In the genomic region with DNA sequence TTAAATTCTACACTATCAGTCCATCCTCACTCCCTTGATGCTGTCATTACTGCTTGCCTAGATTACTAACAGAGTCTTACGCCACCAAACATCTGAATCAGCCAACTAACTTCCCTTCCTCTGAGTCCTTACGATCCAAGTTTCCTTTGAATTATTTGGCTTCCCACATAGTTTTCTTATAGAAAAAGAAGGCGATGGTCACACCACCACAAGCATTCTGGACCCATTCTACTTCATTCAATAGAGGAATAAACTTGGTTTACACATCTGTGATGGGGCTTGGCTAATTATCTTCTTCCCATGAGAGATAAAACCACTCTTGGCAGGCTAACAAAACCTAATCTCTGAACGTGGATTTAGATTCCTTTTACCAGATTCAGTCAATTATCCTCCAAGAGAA, we compare ENCODE assay signal across 29 cellular contexts. TPM values are rescaled to one million over a fixed set of nuclear protein-coding genes. Genes with fewer than 3 reads are reported as not detected.
A peak's percentile ranks its signal among the peaks of the same experiment; 100 is the strongest.
DNase-seq lines count a peak whose midpoint lies in the region; ATAC-seq, FAIRE-seq and TF ChIP-seq lines count a peak whose summit lies in the region.
"Had no signal": no experiment of that assay in that cellular context is flagged by ENCODE, and none has a peak within 500 bp of the region (broad histone marks: within the 10 kb centered on the region; RNA-seq: fewer than 3 reads in every experiment).

No MANE protein-coding gene starts in this region.

- H3K4me2 ChIP-seq in astrocyte (ENCODE audit: low read length): no peak overlapping the region
- H3K4me2 ChIP-seq in smooth muscle cell: peak overlapping the region; percentile 49

- H3K4me1 Mint-ChIP-seq in astrocyte (ENCODE audit: low read depth, unreplicated experiment): peaks cover 9% of the 10 kb centered on the region
- H3K4me1 Mint-ChIP-seq: activated CD4-positive, alpha-beta T cell treated with anti-CD3 and anti-CD28 coated beads, Interleukin-2, amount 10 ng/mL, durations not matched to agents 24 days and 14 days; B cell; T-cell had no signal

- peaks cover 12% of the 10 kb centered on the region for H3F3A ChIP-seq in smooth muscle cell (ENCODE audit: low read depth)

- FAIRE-seq in astrocyte (lab: Jason Lieb, UNC): no peak
- FAIRE-seq: GM12892, GM19239 had no signal

- H3K9ac ChIP-seq in astrocyte (ENCODE audit: low read length) (no peak overlapping the region), smooth muscle cell (ENCODE audit: low read depth) (no peak overlapping the region)

- no peak overlapping the region for H3K4me3 ChIP-seq in cardiac muscle cell
- no peak overlapping the region for H3K4me3 ChIP-seq in astrocyte (ENCODE audit: insufficient read depth, low read depth, low read length)
- no peak overlapping the region for H3K4me3 ChIP-seq in fibroblast of villous mesenchyme (ENCODE audit: low read depth, low read length)
- no peak overlapping the region for H3K4me3 ChIP-seq in smooth muscle cell
- no peak overlapping the region for H3K4me3 ChIP-seq in effector memory CD4-positive, alpha-beta T cell (ENCODE audit: insufficient read depth, low read depth, low read length, poor library complexity, severe bottlenecking)
- H3K4me3 ChIP-seq: colonic mucosa, tibial artery had no signal

- H3K9me3 Mint-ChIP-seq in astrocyte (ENCODE audit: unreplicated experiment): peaks cover under 1% of the 10 kb centered on the region
- H3K9me3 Mint-ChIP-seq: activated CD4-positive, alpha-beta T cell treated with anti-CD3 and anti-CD28 coated beads, Interleukin-2, amount 10 ng/mL, durations not matched to agents 24 days and 14 days; activated naive CD4-positive, alpha-beta T cell treated with anti-CD3 and anti-CD28 coated beads, Interleukin-2, amount 50 U/mL, for 72 hours; activated T-helper 1 cell treated with anti-CD3 and anti-CD28 coated beads, Interleukin-12 subunit alpha, Interleukin-12 subunit beta, Interleukin-2, Interleukin-4 antibody, amounts not matched to agents 30 ng/mL and 10 ng/mL and 1 ng/mL, durations not matched to agents 14 hours and 24 hours and 36 hours; T-cell had no signal

- intact Hi-C loops in Right ventricle myocardium inferior (cut with DNase I): no loop called here

- TF ChIP-seq CTCF in cardiac muscle cell (IDR thresholded peaks at IDR 0.05; ENCODE audit: low read depth, low read length) (no peak), astrocyte (IDR thresholded peaks at IDR 0.05; ENCODE audit: insufficient read depth, low read depth, low read length) (no peak), fibroblast of villous mesenchyme (IDR thresholded peaks at IDR 0.05; ENCODE audit: insufficient read depth, low read depth, low read length) (no peak), smooth muscle cell (IDR thresholded peaks at IDR 0.05; ENCODE audit: borderline replicate concordance, insufficient read depth, poor library complexity, severe bottlenecking) (no peak)

- H3K79me2 ChIP-seq in astrocyte (ENCODE audit: insufficient read depth, low read length) (no peaks in the 10 kb centered on the region), smooth muscle cell (ENCODE audit: low read depth) (no peaks in the 10 kb centered on the region)

- DNase-seq in cardiac muscle cell (ENCODE audit: low read depth in 1 of 2, low spot score in 1 of 2) (peak in 1 of 2 donors; percentile 72), Right ventricle myocardium inferior (ENCODE audit: missing footprints) (no peak), astrocyte (ENCODE audit: low read depth) (peak; percentile 80), fibroblast of villous mesenchyme (ENCODE audit: low read depth) (peak; percentile 78), smooth muscle cell (lab: John Stamatoyannopoulos, UW; ENCODE audit: unreplicated experiment) (no peak), HT-29 (ENCODE audit: low spot score) (no peak), CD1c-positive myeloid dendritic cell (ENCODE audit: extremely low spot score) (no peak)
- no peak for DNase-seq in effector memory CD4-positive, alpha-beta T cell
- DNase-seq: 8988T; activated CD4-positive, alpha-beta T cell treated with anti-CD3 and anti-CD28 coated beads, Interleukin-2, amount 10 ng/mL, durations not matched to agents 24 days and 14 days; colonic mucosa; COR-L47; DND-41; foreskin melanocyte; NCI-H187 treated with DMSO at 0.1 percent for 48 hours; NCI-H345; nucleus accumbens; PC-3; SIG-M5; stimulated activated CD4-positive, alpha-beta T cell treated with anti-CD3 and anti-CD28 coated beads, Interleukin-4, amount 100 ng/mL, for 4 hours; stimulated activated naive CD8-positive, alpha-beta T cell treated with anti-CD3 and anti-CD28 coated beads, Interleukin-15, Interleukin-2, amounts not matched to agents 100 U/mL and 50 U/mL, for 24 hours; T-cell; tibial artery had no signal

- no peaks in the 10 kb centered on the region for H3K27me3 ChIP-seq in cardiac muscle cell
- H3K27me3 ChIP-seq in astrocyte (ENCODE audit: insufficient read depth, low read length): no peaks in the 10 kb centered on the region
- H3K27me3 ChIP-seq in smooth muscle cell (ENCODE audit: low read depth): no peaks in the 10 kb centered on the region
- no peaks in the 10 kb centered on the region for H3K27me3 ChIP-seq in effector memory CD4-positive, alpha-beta T cell (replicated peaks; ENCODE audit: control insufficient read depth, insufficient read depth, low read length, poor library complexity, severe bottlenecking)
- H3K27me3 ChIP-seq: colonic mucosa, tibial artery had no signal

- H2AFZ ChIP-seq in astrocyte (ENCODE audit: low read depth, low read length) (no peak overlapping the region), smooth muscle cell (ENCODE audit: low read depth) (no peak overlapping the region)

- no peaks in the 10 kb centered on the region for H3K9me3 ChIP-seq in cardiac muscle cell (ENCODE audit: low read depth)
- H3K9me3 ChIP-seq in astrocyte (ENCODE audit: insufficient read depth, low read depth, low read length): no peaks in the 10 kb centered on the region
- no peaks in the 10 kb centered on the region for H3K9me3 ChIP-seq in smooth muscle cell (replicated peaks; ENCODE audit: low read depth)
- H3K9me3 ChIP-seq in effector memory CD4-positive, alpha-beta T cell (ENCODE audit: control insufficient read depth, low read length): no peaks in the 10 kb centered on the region
- H3K9me3 ChIP-seq: colonic mucosa, tibial artery had no signal

- WGBS in smooth muscle cell (ENCODE audit: low lambda C conversion rate): 21% methylated on average over 4 of the region's 4 CpGs

- H4K20me1 ChIP-seq in astrocyte (ENCODE audit: insufficient read depth, low read length): no peaks in the 10 kb centered on the region
- peaks cover 13% of the 10 kb centered on the region for H4K20me1 ChIP-seq in smooth muscle cell (ENCODE audit: low read depth)

- H3K27ac ChIP-seq in cardiac muscle cell (peak overlapping the region; percentile 93), astrocyte (ENCODE audit: low read depth, low read length) (no peak overlapping the region), smooth muscle cell (ENCODE audit: low read depth) (peak overlapping the region; percentile 62)
- H3K27ac ChIP-seq in effector memory CD4-positive, alpha-beta T cell (ENCODE audit: insufficient read depth, low read length, poor library complexity, severe bottlenecking): no peak overlapping the region
- H3K27ac ChIP-seq: colonic mucosa, tibial artery had no signal

- H3K27ac Mint-ChIP-seq in astrocyte (ENCODE audit: unreplicated experiment): no peak overlapping the region
- H3K27ac Mint-ChIP-seq: activated CD4-positive, alpha-beta T cell treated with anti-CD3 and anti-CD28 coated beads, Interleukin-2, amount 10 ng/mL, durations not matched to agents 24 days and 14 days; activated T-helper 1 cell treated with anti-CD3 and anti-CD28 coated beads, Interleukin-12 subunit alpha, Interleukin-12 subunit beta, Interleukin-2, Interleukin-4 antibody, amounts not matched to agents 30 ng/mL and 10 ng/mL and 1 ng/mL, durations not matched to agents 14 hours and 24 hours and 36 hours; B cell; T-cell had no signal

- no peak overlapping the region for H3K4me3 Mint-ChIP-seq in astrocyte (ENCODE audit: unreplicated experiment)
- H3K4me3 Mint-ChIP-seq: activated CD4-positive, alpha-beta T cell treated with anti-CD3 and anti-CD28 coated beads, Interleukin-2, amount 10 ng/mL, durations not matched to agents 24 days and 14 days; activated T-helper 1 cell treated with anti-CD3 and anti-CD28 coated beads, Interleukin-12 subunit alpha, Interleukin-12 subunit beta, Interleukin-2, Interleukin-4 antibody, amounts not matched to agents 30 ng/mL and 10 ng/mL and 1 ng/mL, durations not matched to agents 14 hours and 24 hours and 36 hours; B cell; T-cell had no signal

- peaks cover 5% of the 10 kb centered on the region for H3K36me3 Mint-ChIP-seq in astrocyte (ENCODE audit: low read depth, unreplicated experiment)

- H3K4me1 ChIP-seq in cardiac muscle cell (ENCODE audit: low read depth): peaks cover 24% of the 10 kb centered on the region
- H3K4me1 ChIP-seq in astrocyte (ENCODE audit: insufficient read depth, low read length): no peaks in the 10 kb centered on the region
- peaks cover 3% of the 10 kb centered on the region for H3K4me1 ChIP-seq in smooth muscle cell (ENCODE audit: low read depth)
- no peaks in the 10 kb centered on the region for H3K4me1 ChIP-seq in effector memory CD4-positive, alpha-beta T cell (ENCODE audit: control insufficient read depth, insufficient read depth, low read length, poor library complexity, severe bottlenecking)
- H3K4me1 ChIP-seq: colonic mucosa, tibial artery had no signal

- H3K36me3 ChIP-seq in cardiac muscle cell (no peaks in the 10 kb centered on the region), astrocyte (ENCODE audit: insufficient read depth, low read length) (peaks cover 4% of the 10 kb centered on the region), smooth muscle cell (ENCODE audit: low read depth) (no peaks in the 10 kb centered on the region)
- no peaks in the 10 kb centered on the region for H3K36me3 ChIP-seq in effector memory CD4-positive, alpha-beta T cell (ENCODE audit: control insufficient read depth, insufficient read depth, low read length)
- H3K36me3 ChIP-seq: colonic mucosa had no signal

- H3K27me3 Mint-ChIP-seq in astrocyte (ENCODE audit: low read depth, unreplicated experiment): no peaks in the 10 kb centered on the region
- H3K27me3 Mint-ChIP-seq: activated CD4-positive, alpha-beta T cell treated with anti-CD3 and anti-CD28 coated beads, Interleukin-2, amount 10 ng/mL, durations not matched to agents 24 days and 14 days; B cell; T-cell had no signal

- ATAC-seq in Right ventricle myocardium inferior: no peak
- ATAC-seq: activated naive CD4-positive, alpha-beta T cell treated with anti-CD3 and anti-CD28 coated beads, Interleukin-2, amount 50 U/mL, for 72 hours; left lobe of liver; PC-3; stimulated activated naive CD8-positive, alpha-beta T cell treated with anti-CD3 and anti-CD28 coated beads, Interleukin-15, Interleukin-2, amounts not matched to agents 100 U/mL and 50 U/mL, for 24 hours; T-cell had no signal

RNA-seq across cellular contexts. Expression of gene INTS4, which starts 35.0 kb away (rescaled TPM):
- total RNA-seq in cardiac muscle cell (27.4 and 30.5 TPM in 2 replicates), Right ventricle myocardium inferior (15.6 TPM), astrocyte (32.2 and 35.0 TPM in 2 replicates), fibroblast of villous mesenchyme (34.8 and 37.1 TPM in 2 replicates), smooth muscle cell (28.9 and 35.7 TPM in 2 replicates)
- polyA plus RNA-seq in cardiac muscle cell (29.4 and 31.4 TPM in 2 replicates), smooth muscle cell (21.2 and 22.4 TPM in 2 replicates)
- 19.2 and 25.1 TPM in 2 replicates for total RNA-seq in HT-29 (2014; rRNA removed; shearing (Covaris generic))

Comparison
In these comparisons a context has a peak if more than half of its experiments do, and no peak if none do; other contexts are left out.
1. DNase-seq: peak in astrocyte (single experiment) and fibroblast of villous mesenchyme (single experiment); none in Right ventricle myocardium inferior (single experiment), smooth muscle cell (single experiment), HT-29 (single experiment), effector memory CD4-positive, alpha-beta T cell (0 of 3) and CD1c-positive myeloid dendritic cell (single experiment).
2. H3K27ac ChIP-seq: peak in cardiac muscle cell (single experiment) and smooth muscle cell (single experiment); none in astrocyte (single experiment) and effector memory CD4-positive, alpha-beta T cell (single experiment).